20 cellular contexts compared by ENCODE assay signal in genomic region chr4:150491132-150492049, GRCh38.
DNase-seq lines count a peak whose midpoint lies in the region; ATAC-seq and TF ChIP-seq lines count a peak whose summit lies in the region.
"Had no signal": no experiment of that assay in that cellular context is flagged by ENCODE, and none has a peak within 500 bp of the region (broad histone marks: within the 10 kb centered on the region; RNA-seq: fewer than 3 reads in every experiment).

No MANE protein-coding gene starts in this region.

- H3K4me3 Mint-ChIP-seq in activated T-helper 17 cell treated with anti-CD3 and anti-CD28 coated beads, Interleukin-2, amount 50 U/mL, for 72 hours: no peak overlapping the region
- H3K4me3 Mint-ChIP-seq in CD8-positive, alpha-beta memory T cell: no peak overlapping the region

- H3K4me2 ChIP-seq in KMS-11 (peak overlapping the region; percentile 53), mesendoderm (ENCODE audit: low read length) (no peak overlapping the region)

- in situ Hi-C loops in G401 (cut with HindIII; ENCODE audit: low sequenced_read_pairs): no loop called here

- H3K27ac Mint-ChIP-seq in activated T-helper 17 cell treated with anti-CD3 and anti-CD28 coated beads, Interleukin-2, amount 50 U/mL, for 72 hours: no peak overlapping the region
- H3K27ac Mint-ChIP-seq in CD8-positive, alpha-beta memory T cell: no peak overlapping the region

- no peak overlapping the region for H3K9ac ChIP-seq in KMS-11
- H3K9ac ChIP-seq in mesendoderm (ENCODE audit: low read length): no peak overlapping the region

- no peak overlapping the region for H4K8ac ChIP-seq in mesendoderm (ENCODE audit: low read depth, low read length)

- TF ChIP-seq CTCF in KMS-11 (conservative IDR thresholded peaks at IDR 0.05; ENCODE audit: low read depth, low read length): no peak

- H3K23ac ChIP-seq in mesendoderm (ENCODE audit: low read length): no peak overlapping the region

- H3K27me3 ChIP-seq in KMS-11 (ENCODE audit: insufficient read depth, low read depth) (no peaks in the 10 kb centered on the region), mesendoderm (ENCODE audit: insufficient read depth, low read length, poor library complexity) (no peaks in the 10 kb centered on the region)
- no peaks in the 10 kb centered on the region for H3K27me3 ChIP-seq in CD8-positive, alpha-beta memory T cell (ENCODE audit: insufficient read depth, low read length, poor library complexity, severe bottlenecking)
- H3K27me3 ChIP-seq: MG63, SJCRH30 had no signal

- no peak overlapping the region for H3K4me3 ChIP-seq in KMS-11 (IDR thresholded peaks at IDR 0.05; ENCODE audit: insufficient read depth, low read depth, low read length)
- no peak overlapping the region for H3K4me3 ChIP-seq in mesendoderm (ENCODE audit: low read length)
- no peak overlapping the region for H3K4me3 ChIP-seq in CD8-positive, alpha-beta memory T cell (ENCODE audit: low read length)
- H3K4me3 ChIP-seq: MG63, SJCRH30 had no signal

- H2BK5ac ChIP-seq in mesendoderm (ENCODE audit: low read length): no peak overlapping the region

- no peak overlapping the region for H2AFZ ChIP-seq in KMS-11 (ENCODE audit: low read depth)

- peak; percentile 92 for ATAC-seq in activated T-helper 17 cell treated with anti-CD3 and anti-CD28 coated beads, Interleukin-2, amount 50 U/mL, for 72 hours (replicated peaks)
- no peak for ATAC-seq in GM19035 (IDR thresholded peaks at IDR 0.05; ENCODE audit: unreplicated experiment)
- ATAC-seq in HG02981 (IDR thresholded peaks at IDR 0.05; ENCODE audit: unreplicated experiment): no peak
- ATAC-seq: Panc1 had no signal

- POLR2A ChIA-PET in CD8-positive, alpha-beta memory T cell (lab: Charles Lee): no interaction called here

- H3K79me1 ChIP-seq in mesendoderm (ENCODE audit: low read length): no peaks in the 10 kb centered on the region

- no peaks in the 10 kb centered on the region for H3K9me3 Mint-ChIP-seq in activated T-helper 17 cell treated with anti-CD3 and anti-CD28 coated beads, Interleukin-2, amount 50 U/mL, for 72 hours
- no peaks in the 10 kb centered on the region for H3K9me3 Mint-ChIP-seq in CD8-positive, alpha-beta memory T cell

- H3K4me1 ChIP-seq in KMS-11 (ENCODE audit: low read depth, poor library complexity, severe bottlenecking) (peaks cover 37% of the 10 kb centered on the region), mesendoderm (ENCODE audit: control insufficient read depth, low read depth, low read length) (no peaks in the 10 kb centered on the region)
- H3K4me1 ChIP-seq in CD8-positive, alpha-beta memory T cell (ENCODE audit: insufficient read depth, low read length): no peaks in the 10 kb centered on the region
- H3K4me1 ChIP-seq: SJCRH30 had no signal

- no peaks in the 10 kb centered on the region for H3K79me2 ChIP-seq in KMS-11 (ENCODE audit: insufficient read depth, low read depth)
- no peaks in the 10 kb centered on the region for H3K79me2 ChIP-seq in mesendoderm (ENCODE audit: control insufficient read depth, insufficient read depth, low read length)

- no peak overlapping the region for H2AK5ac ChIP-seq in mesendoderm (ENCODE audit: low read length)

- no peaks in the 10 kb centered on the region for H4K20me1 ChIP-seq in KMS-11 (ENCODE audit: insufficient read depth)

- no peak overlapping the region for H2BK15ac ChIP-seq in mesendoderm (replicated peaks; ENCODE audit: low read depth)

- no peaks in the 10 kb centered on the region for H3K36me3 ChIP-seq in KMS-11 (ENCODE audit: insufficient read depth)
- no peaks in the 10 kb centered on the region for H3K36me3 ChIP-seq in mesendoderm (ENCODE audit: control insufficient read depth, insufficient read depth, low read length)
- no peaks in the 10 kb centered on the region for H3K36me3 ChIP-seq in CD8-positive, alpha-beta memory T cell (ENCODE audit: insufficient read depth, low read length)
- H3K36me3 ChIP-seq: MG63, SJCRH30 had no signal

- H3K36me3 Mint-ChIP-seq in activated T-helper 17 cell treated with anti-CD3 and anti-CD28 coated beads, Interleukin-2, amount 50 U/mL, for 72 hours (ENCODE audit: low read depth): peaks cover 22% of the 10 kb centered on the region
- H3K36me3 Mint-ChIP-seq in CD8-positive, alpha-beta memory T cell: peaks cover 9 to 18% (median 12%) of the 10 kb centered on the region in 3 donors

- no peaks in the 10 kb centered on the region for H3K27me3 Mint-ChIP-seq in activated T-helper 17 cell treated with anti-CD3 and anti-CD28 coated beads, Interleukin-2, amount 50 U/mL, for 72 hours
- no peaks in the 10 kb centered on the region for H3K27me3 Mint-ChIP-seq in CD8-positive, alpha-beta memory T cell

- H3K18ac ChIP-seq in mesendoderm (ENCODE audit: low read length): no peak overlapping the region

- no peak overlapping the region for H3K56ac ChIP-seq in mesendoderm (ENCODE audit: low read length)

- no peaks in the 10 kb centered on the region for H3K9me3 ChIP-seq in CD8-positive, alpha-beta memory T cell (ENCODE audit: low read length)
- H3K9me3 ChIP-seq: MG63, SJCRH30 had no signal

- H2BK120ac ChIP-seq in mesendoderm (ENCODE audit: low read depth, low read length): no peak overlapping the region

- no peak overlapping the region for H3K4ac ChIP-seq in mesendoderm (ENCODE audit: low read depth, low read length)

- DNase-seq in G401 (ENCODE audit: low spot score) (peak; percentile 3), mesendoderm (peak; percentile 86), NCI-H748 treated with DMSO at 0.1 percent for 48 hours (lab: John Stamatoyannopoulos, UW) (no peak)
- no peak for DNase-seq in CD8-positive, alpha-beta memory T cell
- DNase-seq: ACHN, C1 segment of cervical spinal cord, IMR-90, Kasumi-1, MG63, NCI-H1092 treated with DMSO at 0.1 percent for 48 hours, NCI-H146, NCI-H2029 treated with DMSO at 0.1 percent for 48 hours, NCI-H510A, SJCRH30, SW 1271 had no signal

- no CpG with 5 or more reads among the region's 3 CpGs for WGBS in mesendoderm (ENCODE audit: extremely low coverage, insufficient coverage, low lambda C conversion rate)

- CTCF ChIA-PET in CD8-positive, alpha-beta memory T cell (lab: Charles Lee): no interaction called here

- no peaks in the 10 kb centered on the region for H3K4me1 Mint-ChIP-seq in activated T-helper 17 cell treated with anti-CD3 and anti-CD28 coated beads, Interleukin-2, amount 50 U/mL, for 72 hours
- H3K4me1 Mint-ChIP-seq in CD8-positive, alpha-beta memory T cell: peaks cover 0 to 8% (median 3%) of the 10 kb centered on the region in 3 donors

- H3K27ac ChIP-seq in KMS-11 (peak overlapping the region; percentile 50), mesendoderm (ENCODE audit: low read depth, low read length) (no peak overlapping the region)
- H3K27ac ChIP-seq in CD8-positive, alpha-beta memory T cell (ENCODE audit: low read depth, low read length): no peak overlapping the region
- H3K27ac ChIP-seq: SJCRH30 had no signal

- no peak overlapping the region for H4K5ac ChIP-seq in mesendoderm (ENCODE audit: low read length)

Comparison
In these comparisons a context has a peak if more than half of its experiments do, and no peak if none do; other contexts are left out.
1. DNase-seq: peak in G401 (single experiment) and mesendoderm (single experiment); none in NCI-H748 treated with DMSO at 0.1 percent for 48 hours (single experiment) and CD8-positive, alpha-beta memory T cell (0 of 5).